In the genomic region with DNA sequence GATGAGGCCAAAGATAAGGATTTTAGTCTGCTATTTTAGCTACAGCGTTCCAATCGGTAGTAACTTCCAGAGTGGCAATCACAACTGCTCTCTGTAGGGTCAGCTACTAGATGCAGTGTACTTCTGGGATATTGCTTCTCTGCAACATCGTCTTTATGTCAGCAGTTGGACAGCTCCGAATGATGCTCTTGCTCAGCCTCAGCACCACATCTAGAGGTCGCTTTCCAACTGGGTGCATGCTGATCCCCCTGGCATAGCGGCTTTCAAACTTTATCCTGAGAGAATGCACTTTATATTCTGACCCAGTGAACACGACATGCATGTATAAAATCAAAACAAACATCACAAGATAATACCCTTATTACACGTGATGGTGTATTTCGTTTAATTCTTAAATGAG, we compare ENCODE assay signal across 11 cellular contexts.
DNase-seq lines count a peak whose midpoint lies in the region; ATAC-seq and TF ChIP-seq lines count a peak whose summit lies in the region.
"Had no signal": no experiment of that assay in that cellular context is flagged by ENCODE, and none has a peak within 500 bp of the region (broad histone marks: within the 10 kb centered on the region; RNA-seq: fewer than 3 reads in every experiment).

No MANE protein-coding gene starts in this region.

- H3K4me1 ChIP-seq in left lung: no peaks in the 10 kb centered on the region

- H3K4me3 ChIP-seq in astrocyte of the spinal cord (ENCODE audit: low read depth, low read length) (no peak overlapping the region), left lung (no peak overlapping the region)

- no peaks in the 10 kb centered on the region for H3K36me3 ChIP-seq in left lung
- H3K36me3 ChIP-seq: WERI-Rb-1 had no signal

- no peaks in the 10 kb centered on the region for H3K9me3 ChIP-seq in left lung

- DNase-seq in EH (ENCODE audit: low read depth) (peak; percentile 32), Kasumi-1 (lab: John Stamatoyannopoulos, UW) (peak; percentile 40 to 62), astrocyte of the spinal cord (ENCODE audit: low read depth, low spot score) (peak; percentile 49), left lung (no peak)
- DNase-seq in activated CD4-positive, alpha-beta T cell treated with anti-CD3 and anti-CD28 coated beads, Interleukin-2, amount 50 U/mL, for 4 hours: no peak
- no peak for DNase-seq in activated naive CD4-positive, alpha-beta T cell treated with Interleukin-2 at 50 U/mL for 16 hours
- DNase-seq: NCI-H446, nucleus accumbens, WERI-Rb-1 had no signal

- peak; percentile 26 for TF ChIP-seq CTCF in astrocyte of the spinal cord (IDR thresholded peaks at IDR 0.05; ENCODE audit: low read depth, low read length)
- TF ChIP-seq CTCF in left lung (IDR thresholded peaks at IDR 0.05): no peak

- intact Hi-C loops in left lung (cut with DNase I): no loop called here

- in situ Hi-C loops in astrocyte of the spinal cord (cut with HindIII; ENCODE audit: low sequenced_read_pairs): no loop called here

- no peaks in the 10 kb centered on the region for H3K27me3 ChIP-seq in left lung

- no peak overlapping the region for H3K27ac ChIP-seq in left lung
- H3K27ac ChIP-seq: WERI-Rb-1 had no signal

- peak; percentile 54 for ATAC-seq in left lung
- ATAC-seq in HG03159 (IDR thresholded peaks at IDR 0.05; ENCODE audit: unreplicated experiment): no peak
- ATAC-seq in GM18873 (IDR thresholded peaks at IDR 0.05; ENCODE audit: low FRiP score, unreplicated experiment): no peak

Comparison
In these comparisons a context has a peak if more than half of its experiments do, and no peak if none do; other contexts are left out.
1. DNase-seq: peak in EH (single experiment), Kasumi-1 (2 of 2) and astrocyte of the spinal cord (single experiment); none in left lung (0 of 2), activated CD4-positive, alpha-beta T cell treated with anti-CD3 and anti-CD28 coated beads, Interleukin-2, amount 50 U/mL, for 4 hours (0 of 2) and activated naive CD4-positive, alpha-beta T cell treated with Interleukin-2 at 50 U/mL for 16 hours (single experiment).